8 cellular contexts compared by ENCODE assay signal in genomic region chr3:179069762-179070390, GRCh38. TPM values are rescaled to one million over a fixed set of nuclear protein-coding genes. Genes with fewer than 3 reads are reported as not detected.
DNase-seq lines count a peak whose midpoint lies in the region; ATAC-seq and TF ChIP-seq lines count a peak whose summit lies in the region.

No MANE protein-coding gene starts in this region.

- no peak for ATAC-seq in HG02970 (IDR thresholded peaks at IDR 0.05; ENCODE audit: low FRiP score, unreplicated experiment)

- peaks cover 3 to 43% (median 32%) of the 10 kb centered on the region in 4 donors for H3K4me1 ChIP-seq in esophagus muscularis mucosa
- H3K4me1 ChIP-seq in suprapubic skin = peaks cover 21% of the 10 kb centered on the region

- peak overlapping the region; percentile 64 for H3K4me3 Mint-ChIP-seq in activated naive CD4-positive, alpha-beta T cell treated with anti-CD3 and anti-CD28 coated beads for 36 hours

- no peak for TF ChIP-seq EP300 in esophagus muscularis mucosa (IDR thresholded peaks at IDR 0.05)
- no peak for TF ChIP-seq EP300 in suprapubic skin (IDR thresholded peaks at IDR 0.05)

- no peaks in the 10 kb centered on the region for H3K9me3 ChIP-seq in esophagus muscularis mucosa
- H3K9me3 ChIP-seq in suprapubic skin = no peaks in the 10 kb centered on the region

- WGBS in esophagus muscularis mucosa = 47% methylated on average over 1 of the region's 1 CpG
- 58% methylated on average over 1 of the region's 1 CpG for WGBS in suprapubic skin

- H3K36me3 Mint-ChIP-seq in activated naive CD4-positive, alpha-beta T cell treated with anti-CD3 and anti-CD28 coated beads for 36 hours (ENCODE audit: low read depth) = peaks cover 22% of the 10 kb centered on the region

- TF ChIP-seq POLR2A in esophagus muscularis mucosa (IDR thresholded peaks at IDR 0.05; ENCODE audit: low read depth) (no peak), suprapubic skin (IDR thresholded peaks at IDR 0.05) (no peak)

- H3K9me3 Mint-ChIP-seq in activated naive CD4-positive, alpha-beta T cell treated with anti-CD3 and anti-CD28 coated beads for 36 hours = no peaks in the 10 kb centered on the region

- no peaks in the 10 kb centered on the region for H3K27me3 Mint-ChIP-seq in activated naive CD4-positive, alpha-beta T cell treated with anti-CD3 and anti-CD28 coated beads for 36 hours (ENCODE audit: low read depth)

- peak overlapping the region; percentile 70 for H3K27ac Mint-ChIP-seq in activated naive CD4-positive, alpha-beta T cell treated with anti-CD3 and anti-CD28 coated beads for 36 hours

- TF ChIP-seq CTCF in esophagus muscularis mucosa (IDR thresholded peaks at IDR 0.05) = no peak
- TF ChIP-seq CTCF in suprapubic skin (IDR thresholded peaks at IDR 0.05) = no peak

- no peak for DNase-seq in activated naive CD4-positive, alpha-beta T cell treated with anti-CD3 and anti-CD28 coated beads for 36 hours
- DNase-seq in activated naive CD4-positive, alpha-beta T cell (lab: John Stamatoyannopoulos, UW) = no peak
- DNase-seq in RPMI8226 (peak; percentile 13), esophagus muscularis mucosa (ENCODE audit: extremely low spot score) (no peak), suprapubic skin (ENCODE audit: low spot score in 2 of 2) (no peak), substantia nigra (lab: John Stamatoyannopoulos, UW) (no peak), cerebellar cortex (ENCODE audit: low spot score) (no peak)

- CTCF ChIA-PET in activated naive CD4-positive, alpha-beta T cell treated with anti-CD3 and anti-CD28 coated beads for 36 hours (lab: Charles Lee) = interaction anchor here (1.0 to 6.3 kb wide), 7 partner anchors 9 to 252 kb away, joined by 3 to 44 read pairs (median 5); no protein-coding TSS in a partner anchor

- H3K36me3 ChIP-seq in esophagus muscularis mucosa (peaks cover 14 to 20% (median 16%) of the 10 kb centered on the region in 4 donors), suprapubic skin (peaks cover 9% of the 10 kb centered on the region)

- H3K27ac ChIP-seq in esophagus muscularis mucosa (replicated peaks in 1 of 4) = peak overlapping the region in 3 of 4 donors; percentile 12 to 96 (median 91)
- no peak overlapping the region for H3K27ac ChIP-seq in suprapubic skin
- no peak overlapping the region for H3K27ac ChIP-seq in substantia nigra (ENCODE audit: low read depth, low read length, poor library complexity, severe bottlenecking)

- intact Hi-C loops in activated naive CD4-positive, alpha-beta T cell treated with anti-CD3 and anti-CD28 coated beads for 36 hours (cut with micrococcal nuclease) = loop anchor here (1.0 to 5.0 kb wide), 3 partner anchors 111 to 582 kb away; partner anchors contain the start of gene USP13
- intact Hi-C loops in esophagus muscularis mucosa (cut with DNase I) = no loop called here

- H3K4me1 Mint-ChIP-seq in activated naive CD4-positive, alpha-beta T cell treated with anti-CD3 and anti-CD28 coated beads for 36 hours (ENCODE audit: low read depth) = peaks cover 45% of the 10 kb centered on the region

- H3K4me3 ChIP-seq in esophagus muscularis mucosa (peak overlapping the region in 3 of 4 donors; percentile 79 to 92 (median 92)), suprapubic skin (peak overlapping the region; percentile 71)

- no peaks in the 10 kb centered on the region for H3K27me3 ChIP-seq in esophagus muscularis mucosa
- H3K27me3 ChIP-seq in suprapubic skin = no peaks in the 10 kb centered on the region

RNA-seq across cellular contexts. Expression of gene ZMAT3, which starts 1.7 kb away (rescaled TPM):
- 10 to 100 TPM; 26.9 to 28.3 TPM for total RNA-seq in activated naive CD4-positive, alpha-beta T cell treated with anti-CD3 and anti-CD28 coated beads for 36 hours
- total RNA-seq in esophagus muscularis mucosa (10 to 100 TPM; 15.2 to 26.6 (median 23.1) TPM), suprapubic skin (10 to 100 TPM; 11.3 to 13.5 (median 12.0) TPM)

Comparison
In these comparisons a context has a peak if more than half of its experiments do, and no peak if none do; other contexts are left out.
1. H3K27ac ChIP-seq: peak in esophagus muscularis mucosa (3 of 4); none in suprapubic skin (single experiment) and substantia nigra (single experiment).